Comparison of ENCODE assay signal across 28 cellular contexts in the genomic region with DNA sequence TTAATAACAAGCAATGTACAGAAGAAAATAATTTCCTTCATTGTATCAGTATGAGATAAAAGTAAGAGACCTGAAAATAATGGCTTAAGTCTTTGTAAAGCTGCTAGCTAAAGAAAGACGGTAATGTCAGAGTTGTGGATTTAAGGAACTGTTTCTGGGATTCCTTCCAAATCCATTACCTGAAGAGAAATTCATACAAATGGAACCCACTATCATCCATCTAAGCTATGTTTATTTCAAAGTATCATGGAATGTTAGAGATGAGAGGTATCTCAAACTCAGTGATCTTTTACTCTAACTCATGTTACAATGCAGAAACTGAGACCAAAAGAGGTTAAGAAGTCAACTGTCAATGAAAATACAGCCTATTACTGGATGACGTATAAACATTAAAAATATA.
"Had no signal": no experiment of that assay in that cellular context is flagged by ENCODE, and none has a peak within 500 bp of the region (broad histone marks: within the 10 kb centered on the region; RNA-seq: fewer than 3 reads in every experiment).

No MANE protein-coding gene starts in this region.

- H3K27me3 ChIP-seq: heart left ventricle, hepatocyte, pancreas, stomach, testis, thyroid gland, upper lobe of right lung had no signal

- H3K4me2 ChIP-seq: hepatocyte had no signal

- H2AFZ ChIP-seq: hepatocyte had no signal

- H3K4me3 Mint-ChIP-seq: naive thymus-derived CD4-positive, alpha-beta T cell; natural killer cell treated with Interleukin-12 subunit alpha and Interleukin-12 subunit beta and Interleukin-15 and Interleukin-18, amount 100 ng/mL, for 72 hours; stimulated activated naive B cell treated with anti-CD40 and anti-IgM and Interleukin-4, amounts not matched to agents 10 μg/mL and 1 μg/mL and 100 μg/mL, for 72 hours had no signal

- H3K4me1 Mint-ChIP-seq: stimulated activated naive B cell treated with anti-CD40 and anti-IgM and Interleukin-4, amounts not matched to agents 10 μg/mL and 1 μg/mL and 100 μg/mL, for 72 hours had no signal

- H3K36me3 ChIP-seq: pancreas, prostate gland, thyroid gland, upper lobe of right lung had no signal

- H3K4me1 ChIP-seq: heart left ventricle, left ventricle myocardium inferior, pancreas, prostate gland, stomach, testis, thyroid gland, upper lobe of right lung had no signal

- DNase-seq: heart left ventricle; kidney; left colon; left ventricle myocardium inferior; mesendoderm; midbrain; mucosa of descending colon; naive thymus-derived CD4-positive, alpha-beta T cell; pancreas; posterior cingulate gyrus; retina; right cardiac atrium; stimulated activated CD4-positive, alpha-beta T cell treated with anti-CD3 and anti-CD28 coated beads, Interleukin-12 subunit alpha, Interleukin-12 subunit beta, amount 100 ng/mL, for 4 hours; stimulated activated CD4-positive, alpha-beta T cell treated with anti-CD3 and anti-CD28 coated beads, Interleukin-15, amount 100 ng/mL, for 24 hours; stimulated activated CD4-positive, alpha-beta T cell treated with anti-CD3 and anti-CD28 coated beads, Interleukin-2, amount 100 ng/mL, for 24 hours; stimulated activated CD4-positive, alpha-beta T cell treated with anti-CD3 and anti-CD28 coated beads, Interleukin-4, amount 100 ng/mL, for 1 hour; stimulated activated naive B cell treated with anti-CD40 and anti-IgM and Interleukin-4, amounts not matched to agents 10 μg/mL and 1 μg/mL and 100 μg/mL, for 72 hours; stimulated activated naive CD8-positive, alpha-beta T cell treated with anti-CD3 and anti-CD28 coated beads, Interleukin-15, Interleukin-2, amounts not matched to agents 100 U/mL and 50 U/mL, for 24 hours; stomach; testis; thyroid gland; upper lobe of right lung had no signal

- H3K27ac Mint-ChIP-seq: naive thymus-derived CD4-positive, alpha-beta T cell; natural killer cell treated with Interleukin-12 subunit alpha and Interleukin-12 subunit beta and Interleukin-15 and Interleukin-18, amount 100 ng/mL, for 72 hours; stimulated activated naive B cell treated with anti-CD40 and anti-IgM and Interleukin-4, amounts not matched to agents 10 μg/mL and 1 μg/mL and 100 μg/mL, for 72 hours had no signal

- H3K4me3 ChIP-seq: heart left ventricle, hepatocyte, left ventricle myocardium inferior, lung, mucosa of descending colon, pancreas, prostate gland, skin epidermis, stomach, testis, thyroid gland, upper lobe of right lung had no signal

- H3K9me3 ChIP-seq: mucosa of descending colon, pancreas, prostate gland, stomach, testis, thyroid gland, upper lobe of right lung had no signal

- H3K27ac ChIP-seq: heart left ventricle, hepatocyte, left ventricle myocardium inferior, pancreas, prostate gland, skin epidermis, stomach, testis, thyroid gland, upper lobe of right lung had no signal

- H3K27me3 Mint-ChIP-seq: naive thymus-derived CD4-positive, alpha-beta T cell; natural killer cell treated with Interleukin-12 subunit alpha and Interleukin-12 subunit beta and Interleukin-15 and Interleukin-18, amount 100 ng/mL, for 72 hours; stimulated activated naive B cell treated with anti-CD40 and anti-IgM and Interleukin-4, amounts not matched to agents 10 μg/mL and 1 μg/mL and 100 μg/mL, for 72 hours had no signal

- ATAC-seq: heart left ventricle; left colon; mucosa of descending colon; naive thymus-derived CD4-positive, alpha-beta T cell; natural killer cell treated with Interleukin-12 subunit alpha and Interleukin-12 subunit beta and Interleukin-15 and Interleukin-18, amount 100 ng/mL, for 72 hours; pancreas; right cardiac atrium; sciatic nerve; stimulated activated naive B cell treated with anti-CD40 and anti-IgM and Interleukin-4, amounts not matched to agents 10 μg/mL and 1 μg/mL and 100 μg/mL, for 72 hours; stimulated activated naive CD8-positive, alpha-beta T cell treated with anti-CD3 and anti-CD28 coated beads, Interleukin-15, Interleukin-2, amounts not matched to agents 100 U/mL and 50 U/mL, for 24 hours; upper lobe of right lung had no signal
